ENCODE assay signal across 14 cellular contexts in genomic region chr2:11305958-11306357, GRCh38. TPM values are rescaled to one million over a fixed set of nuclear protein-coding genes. Genes with fewer than 3 reads are reported as not detected.
DNase-seq lines count a peak whose midpoint lies in the region; ATAC-seq and TF ChIP-seq lines count a peak whose summit lies in the region.
"Had no signal": no experiment of that assay in that cellular context is flagged by ENCODE, and none has a peak within 500 bp of the region (broad histone marks: within the 10 kb centered on the region; RNA-seq: fewer than 3 reads in every experiment).

No MANE protein-coding gene starts in this region.

- H3K9me3 ChIP-seq in SK-N-MC (ENCODE audit: low read depth, low read length): no peaks in the 10 kb centered on the region
- no peaks in the 10 kb centered on the region for H3K9me3 ChIP-seq in tibial artery
- H3K9me3 ChIP-seq in endodermal cell (ENCODE audit: control insufficient read depth, low read length): no peaks in the 10 kb centered on the region
- H3K9me3 ChIP-seq: prostate gland had no signal

- H3K9ac ChIP-seq in SK-N-MC (ENCODE audit: insufficient read length): no peak overlapping the region
- H3K9ac ChIP-seq in endodermal cell (ENCODE audit: extremely low read depth, low read length, poor library complexity, severe bottlenecking): no peak overlapping the region

- H3K36me3 ChIP-seq in SK-N-MC (ENCODE audit: insufficient read depth, low read length): peaks cover 3% of the 10 kb centered on the region; the same call in 1 of the 2 replicates
- H3K36me3 ChIP-seq in tibial artery: no peaks in the 10 kb centered on the region
- no peaks in the 10 kb centered on the region for H3K36me3 ChIP-seq in endodermal cell (ENCODE audit: control insufficient read depth, insufficient read depth, low read length)
- H3K36me3 ChIP-seq: prostate gland had no signal

- TF ChIP-seq CTCF in fibroblast of pulmonary artery (IDR thresholded peaks at IDR 0.05; ENCODE audit: low read length, missing control alignments) (no peak), tibial artery (IDR thresholded peaks at IDR 0.05) (no peak), endodermal cell (conservative IDR thresholded peaks at IDR 0.05) (no peak)

- H3K36me3 Mint-ChIP-seq in endodermal cell (ENCODE audit: low read depth): no peaks in the 10 kb centered on the region

- WGBS in endodermal cell (ENCODE audit: insufficient coverage in 1 of 2, insufficient read length in 1 of 2), 2 experiments: 94 to 100% methylated on average over 1 of the region's 1 CpG

- H3K27me3 Mint-ChIP-seq in endodermal cell (ENCODE audit: insufficient read depth): no peaks in the 10 kb centered on the region
- H3K27me3 Mint-ChIP-seq: activated naive CD8-positive, alpha-beta T cell treated with anti-CD3 and anti-CD28 coated beads, Interleukin-2, amount 50 U/mL, for 24 hours had no signal

- peaks cover 9% of the 10 kb centered on the region for H3K4me1 Mint-ChIP-seq in endodermal cell

- ATAC-seq in sciatic nerve: peak; percentile 50
- ATAC-seq: activated naive CD8-positive, alpha-beta T cell treated with anti-CD3 and anti-CD28 coated beads, Interleukin-2, amount 50 U/mL, for 24 hours had no signal

- H3K27me3 ChIP-seq in tibial artery: no peaks in the 10 kb centered on the region
- no peaks in the 10 kb centered on the region for H3K27me3 ChIP-seq in endodermal cell (ENCODE audit: control insufficient read depth, insufficient read depth, low read length, poor library complexity, severe bottlenecking)

- H3K27ac Mint-ChIP-seq in endodermal cell: no peak overlapping the region
- H3K27ac Mint-ChIP-seq: activated naive CD8-positive, alpha-beta T cell treated with anti-CD3 and anti-CD28 coated beads, Interleukin-2, amount 50 U/mL, for 24 hours had no signal

- peaks cover 0 to 73% (median 23%) of the 10 kb centered on the region in 4 donors for H3K4me1 ChIP-seq in tibial artery
- no peaks in the 10 kb centered on the region for H3K4me1 ChIP-seq in endodermal cell (ENCODE audit: control insufficient read depth, insufficient read depth, low read length)
- H3K4me1 ChIP-seq: prostate gland had no signal

- intact Hi-C loops in sciatic nerve (cut with DNase I) (no loop called here), tibial artery (cut with DNase I; ENCODE audit: low total_unique reads) (no loop called here)

- H3K27ac ChIP-seq in SK-N-MC (peak overlapping the region; percentile 62; the same call in 1 of the 2 replicates), tibial artery (no peak overlapping the region), endodermal cell (ENCODE audit: low read depth, low read length) (no peak overlapping the region)
- H3K27ac ChIP-seq: prostate gland had no signal

- H3K4me3 ChIP-seq in SK-N-MC (peak overlapping the region; percentile 46), fibroblast of pulmonary artery (replicated peaks; ENCODE audit: low read depth, low read length) (no peak overlapping the region), tibial artery (no peak overlapping the region), endodermal cell (ENCODE audit: low read length) (no peak overlapping the region)
- H3K4me3 ChIP-seq: prostate gland had no signal

- no peak overlapping the region for H3K4me3 Mint-ChIP-seq in endodermal cell
- H3K4me3 Mint-ChIP-seq: activated naive CD8-positive, alpha-beta T cell treated with anti-CD3 and anti-CD28 coated beads, Interleukin-2, amount 50 U/mL, for 24 hours had no signal

- H3K9me3 Mint-ChIP-seq in endodermal cell: no peaks in the 10 kb centered on the region
- H3K9me3 Mint-ChIP-seq: activated naive CD8-positive, alpha-beta T cell treated with anti-CD3 and anti-CD28 coated beads, Interleukin-2, amount 50 U/mL, for 24 hours had no signal

- DNase-seq in EL (peak; percentile 83), SK-N-MC (ENCODE audit: low read depth, low spot score) (no peak), fibroblast of pulmonary artery (ENCODE audit: low read depth) (peak; percentile 82), sciatic nerve (ENCODE audit: low spot score) (no peak), NCI-H510A (lab: John Stamatoyannopoulos, UW) (no peak), tibial artery (no peak), endodermal cell (no peak)
- no peak for DNase-seq in activated CD4-positive, CD25-positive, alpha-beta regulatory T cell (lab: John Stamatoyannopoulos, UW)
- DNase-seq: activated CD4-positive, alpha-beta T cell treated with anti-CD3 and anti-CD28 coated beads for 1 hour; activated naive CD8-positive, alpha-beta T cell treated with anti-CD3 and anti-CD28 coated beads, Interleukin-2, amount 50 U/mL, for 24 hours; activated T-cell treated with anti-CD3 and anti-CD28 coated beads, Interleukin-2, amount 50 U/mL, for 1 hour; COR-L47; effector CD8-positive, alpha-beta T cell had no signal

RNA-seq across cellular contexts. Expression of gene ROCK2, which starts 38.5 kb away (rescaled TPM):
- total RNA-seq in sciatic nerve (91.6 TPM), endodermal cell (10 to 100 TPM; 27.2 to 32.6 TPM)
- 21.7 TPM for polyA plus RNA-seq in endodermal cell (2013, experiment 1 of 2)
- polyA plus RNA-seq in endodermal cell (2013, experiment 2 of 2): 25.5 TPM

Comparison
In these comparisons a context has a peak if more than half of its experiments do, and no peak if none do; other contexts are left out.
1. DNase-seq: peak in EL (single experiment) and fibroblast of pulmonary artery (single experiment); none in SK-N-MC (single experiment), sciatic nerve (single experiment), NCI-H510A (single experiment), tibial artery (0 of 2), activated CD4-positive, CD25-positive, alpha-beta regulatory T cell (0 of 4) and endodermal cell (single experiment).